ENCODE assay signal across 8 cellular contexts in the genomic region with DNA sequence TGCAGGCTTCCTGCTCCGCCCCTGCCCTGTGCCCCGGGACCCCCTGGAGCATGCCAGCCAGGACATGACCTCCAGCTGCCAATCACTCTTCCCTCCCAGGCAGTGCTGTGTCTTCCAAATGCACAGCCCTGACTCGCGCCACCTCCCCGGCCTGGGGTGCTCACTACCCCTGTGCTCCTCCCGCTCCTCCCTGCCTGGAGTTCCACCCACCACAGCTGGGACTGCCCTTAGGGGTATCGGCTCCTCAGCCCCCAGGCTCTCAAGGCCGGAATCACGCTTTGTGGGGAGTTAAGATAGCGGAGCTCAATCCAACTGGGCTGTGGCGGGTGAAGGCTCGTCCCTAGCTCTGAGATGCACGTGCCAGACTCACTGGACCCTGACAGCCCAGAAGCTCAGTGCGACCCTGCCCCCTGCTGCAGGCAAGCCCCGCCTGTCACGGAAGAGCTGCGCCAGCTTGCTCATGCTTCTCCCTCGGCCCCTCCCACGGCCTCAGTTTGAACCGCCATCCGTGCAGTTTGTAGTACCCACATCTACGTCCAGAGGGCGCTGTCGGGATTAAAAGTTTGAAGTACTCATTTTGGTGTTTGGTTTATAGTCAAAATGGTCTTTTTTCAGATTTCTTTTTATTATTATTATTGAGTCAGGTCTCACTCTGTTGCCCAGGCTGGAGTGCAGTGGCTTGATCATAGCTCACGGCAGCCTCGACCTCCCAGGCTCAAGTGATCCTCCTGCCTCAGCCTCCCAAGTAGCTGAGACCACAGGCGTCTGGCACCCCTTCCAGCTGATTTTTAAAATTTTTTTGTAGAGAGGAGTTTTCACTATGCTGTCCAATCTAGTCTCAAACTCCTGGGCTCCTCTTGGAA.
DNase-seq lines count a peak whose midpoint lies in the region; ATAC-seq and TF ChIP-seq lines count a peak whose summit lies in the region.

No MANE protein-coding gene starts in this region.

- no peaks in the 10 kb centered on the region for H3K36me3 Mint-ChIP-seq in activated T-cell treated with anti-CD3 and anti-CD28 coated beads, Interleukin-2, amount 50 U/mL, for 24 hours (ENCODE audit: low read depth)

- H3K27ac ChIP-seq in neutrophil = no peak overlapping the region
- H3K27ac ChIP-seq in tibial nerve = peak overlapping the region in 1 of 4 donors; percentile 38

- no peaks in the 10 kb centered on the region for H3K4me1 ChIP-seq in neutrophil (ENCODE audit: control insufficient read depth in 1 of 2, insufficient read depth in 1 of 2, low read depth in 1 of 2, low read length in 1 of 2)
- H3K4me1 ChIP-seq in tibial nerve = peaks cover 0 to 15% (median 0%) of the 10 kb centered on the region in 4 donors

- no peak for TF ChIP-seq EP300 in tibial nerve (IDR thresholded peaks at IDR 0.05)

- WGBS in tibial nerve, 2 donors = 18% methylated on average over 27 of the region's 27 CpGs

- ATAC-seq in GM19452 (IDR thresholded peaks at IDR 0.05; ENCODE audit: unreplicated experiment) = no peak

- H3K4me3 Mint-ChIP-seq in activated T-cell treated with anti-CD3 and anti-CD28 coated beads, Interleukin-2, amount 50 U/mL, for 24 hours = peak overlapping the region; percentile 25

- peak; percentile 32 for TF ChIP-seq CTCF in GM13977 (IDR thresholded peaks at IDR 0.05; ENCODE audit: extremely low read depth, insufficient read depth, missing control alignments)
- peak; percentile 70 for TF ChIP-seq CTCF in neutrophil (IDR thresholded peaks at IDR 0.05)
- peak; percentile 72 to 96 (median 79) for TF ChIP-seq CTCF in tibial nerve (IDR thresholded peaks at IDR 0.05)

- H3K4me3 ChIP-seq in neutrophil (ENCODE audit: low read depth in 1 of 2, low read length in 1 of 2) = no peak overlapping the region
- H3K4me3 ChIP-seq in tibial nerve = peak overlapping the region; percentile 5 to 37 (median 14)

- H3K36me3 ChIP-seq in neutrophil = no peaks in the 10 kb centered on the region
- H3K36me3 ChIP-seq in tibial nerve = no peaks in the 10 kb centered on the region

- in situ Hi-C loops in GM13977 (cut with MboI; ENCODE audit: low pct_unique_long_range_greater_than_20kb, low sequenced_read_pairs, unreplicated experiment) = no loop called here

- H3K27me3 Mint-ChIP-seq in activated T-cell treated with anti-CD3 and anti-CD28 coated beads, Interleukin-2, amount 50 U/mL, for 24 hours = peaks cover 30% of the 10 kb centered on the region

- H3K4me1 Mint-ChIP-seq in activated T-cell treated with anti-CD3 and anti-CD28 coated beads, Interleukin-2, amount 50 U/mL, for 24 hours (ENCODE audit: low read depth) = peaks cover 6% of the 10 kb centered on the region

- H3K27ac Mint-ChIP-seq in activated T-cell treated with anti-CD3 and anti-CD28 coated beads, Interleukin-2, amount 50 U/mL, for 24 hours = no peak overlapping the region

- DNase-seq in GM13977 (ENCODE audit: low spot score) (no peak), NCI-H1048 (lab: John Stamatoyannopoulos, UW) (peak; percentile 12), globus pallidus (ENCODE audit: low spot score) (peak; percentile 77), tibial nerve (ENCODE audit: low spot score in 2 of 2) (peak; percentile 68 to 86), NCI-H2081 (lab: John Stamatoyannopoulos, UW) (no peak)
- DNase-seq in activated T-cell treated with anti-CD3 and anti-CD28 coated beads, Interleukin-2, amount 50 U/mL, for 24 hours = peak; percentile 77

- H3K27me3 ChIP-seq in neutrophil (peaks cover 49% of the 10 kb centered on the region), tibial nerve (peaks cover 0 to 9% of the 10 kb centered on the region in 2 donors)

- H3K9me3 ChIP-seq in neutrophil = no peaks in the 10 kb centered on the region
- no peaks in the 10 kb centered on the region for H3K9me3 ChIP-seq in tibial nerve

- no peak for TF ChIP-seq POLR2A in tibial nerve (IDR thresholded peaks at IDR 0.05)

- H3K9me3 Mint-ChIP-seq in activated T-cell treated with anti-CD3 and anti-CD28 coated beads, Interleukin-2, amount 50 U/mL, for 24 hours = no peaks in the 10 kb centered on the region

Comparison
In these comparisons a context has a peak if more than half of its experiments do, and no peak if none do; other contexts are left out.
1. DNase-seq: peak in NCI-H1048 (single experiment), activated T-cell treated with anti-CD3 and anti-CD28 coated beads, Interleukin-2, amount 50 U/mL, for 24 hours (single experiment), globus pallidus (single experiment) and tibial nerve (2 of 2); none in GM13977 (single experiment) and NCI-H2081 (0 of 2).
2. H3K4me3 ChIP-seq: peak in tibial nerve (4 of 4); none in neutrophil (0 of 2).
3. Peak in every context shown above with its lines, with median percentiles within 50 percentile points of each other: CTCF ChIP-seq.